ENCODE assay signal across 14 cellular contexts in the genomic region with DNA sequence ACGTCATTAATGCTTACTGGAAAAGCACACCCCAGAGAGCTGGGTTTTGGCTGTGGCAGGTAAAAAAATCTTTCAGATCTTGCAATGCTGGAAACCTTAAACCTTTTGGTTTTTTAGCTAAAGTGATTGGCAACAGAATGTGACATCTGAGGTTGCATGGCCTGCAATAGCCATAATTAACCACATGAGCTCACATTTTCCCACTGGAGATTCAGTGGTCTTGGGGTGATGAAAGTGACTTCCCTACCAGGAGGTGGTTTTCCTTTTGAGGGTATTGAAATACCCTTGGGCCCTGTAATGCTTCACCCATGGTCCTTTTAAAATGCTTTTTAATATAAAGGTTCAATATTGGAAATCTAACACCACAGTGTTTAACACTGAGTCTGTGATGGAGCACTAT.
A peak's percentile ranks its signal among the peaks of the same experiment; 100 is the strongest.
DNase-seq lines count a peak whose midpoint lies in the region; TF ChIP-seq lines count a peak whose summit lies in the region.
"Had no signal": no experiment of that assay in that cellular context is flagged by ENCODE, and none has a peak within 500 bp of the region (broad histone marks: within the 10 kb centered on the region; RNA-seq: fewer than 3 reads in every experiment).

No MANE protein-coding gene starts in this region.

- H3K9me3 ChIP-seq in BE2C, result no peaks in the 10 kb centered on the region
- peaks cover 8 to 20% (median 12%) of the 10 kb centered on the region in 11 experiments; a peak in 21 of 22 replicates for H3K9me3 ChIP-seq in BLaER1 treated with 17β-estradiol and CSF1 and Interleukin-3, amounts not matched to agents 10 nM and 100 nM (replicated peaks in 1 of 11)
- H3K9me3 ChIP-seq in prostate gland, result no peaks in the 10 kb centered on the region
- H3K9me3 ChIP-seq: A549 had no signal

- H3K27me3 ChIP-seq in BE2C (no peaks in the 10 kb centered on the region), brain microvascular endothelial cell (replicated peaks) (no peaks in the 10 kb centered on the region), prostate gland (replicated peaks; ENCODE audit: insufficient read depth) (no peaks in the 10 kb centered on the region)
- H3K27me3 ChIP-seq in BLaER1 treated with 17β-estradiol and CSF1 and Interleukin-3, amounts not matched to agents 10 nM and 100 nM, result no peaks in the 10 kb centered on the region

- H3K9ac ChIP-seq in BLaER1 treated with 17β-estradiol and CSF1 and Interleukin-3, amounts not matched to agents 10 nM and 100 nM, result no peak overlapping the region
- H3K9ac ChIP-seq: GM23248 had no signal

- no peaks in the 10 kb centered on the region for H3K36me3 ChIP-seq in BE2C
- peaks cover 25 to 73% (median 39%) of the 10 kb centered on the region in 11 experiments for H3K36me3 ChIP-seq in BLaER1 treated with 17β-estradiol and CSF1 and Interleukin-3, amounts not matched to agents 10 nM and 100 nM
- no peaks in the 10 kb centered on the region for H3K36me3 ChIP-seq in brain microvascular endothelial cell (replicated peaks)
- H3K36me3 ChIP-seq in prostate gland, result no peaks in the 10 kb centered on the region

- TF ChIP-seq POLR2A in prostate gland (IDR thresholded peaks at IDR 0.05), result no peak

- no peak overlapping the region for H3K27ac ChIP-seq in BLaER1 treated with 17β-estradiol and CSF1 and Interleukin-3, amounts not matched to agents 10 nM and 100 nM
- H3K27ac ChIP-seq in brain microvascular endothelial cell (no peak overlapping the region), prostate gland (no peak overlapping the region)
- H3K27ac ChIP-seq: A549, GM23248 had no signal

- H3K4me1 ChIP-seq in BE2C (no peaks in the 10 kb centered on the region), prostate gland (replicated peaks) (no peaks in the 10 kb centered on the region)
- peaks cover 0 to 18% (median 11%) of the 10 kb centered on the region in 10 experiments; a peak in 15 of 20 replicates for H3K4me1 ChIP-seq in BLaER1 treated with 17β-estradiol and CSF1 and Interleukin-3, amounts not matched to agents 10 nM and 100 nM
- H3K4me1 ChIP-seq: A549 had no signal

- in situ Hi-C loops in brain microvascular endothelial cell (cut with HindIII; ENCODE audit: low pct_ligation_motif_present, low sequenced_read_pairs), result no loop called here

- DNase-seq in BE2C (no peak), brain microvascular endothelial cell (no peak), mesothelial cell of epicardium (ENCODE audit: low spot score in 2 of 2, unreplicated experiment in 2 of 2) (no peak), prostate gland (ENCODE audit: low spot score) (no peak), AG08396 (ENCODE audit: low spot score) (no peak)
- no peak for DNase-seq in activated CD4-positive, alpha-beta T cell treated with anti-CD3 and anti-CD28 coated beads for 48 hours
- DNase-seq: C1 segment of cervical spinal cord; Calu3; CD4-positive, alpha-beta T cell; DMS 273 treated with DMSO at 0.1 percent for 48 hours; GM23248 had no signal

- 90% methylated on average over 1 of the region's 1 CpG for WGBS in prostate gland

- no peak overlapping the region for H3K4me3 Mint-ChIP-seq in mesothelial cell of epicardium
- H3K4me3 Mint-ChIP-seq: CD4-positive, alpha-beta T cell had no signal

- H3K4me3 ChIP-seq in BE2C (ENCODE audit: low read depth, low read length), result no peak overlapping the region
- H3K4me3 ChIP-seq in BLaER1 treated with 17β-estradiol and CSF1 and Interleukin-3, amounts not matched to agents 10 nM and 100 nM, result no peak overlapping the region
- H3K4me3 ChIP-seq in brain microvascular endothelial cell (ENCODE audit: low read depth, low read length), result no peak overlapping the region
- no peak overlapping the region for H3K4me3 ChIP-seq in prostate gland
- H3K4me3 ChIP-seq: A549, GM12878, GM23248 had no signal

- no peaks in the 10 kb centered on the region for H3K27me3 Mint-ChIP-seq in mesothelial cell of epicardium (ENCODE audit: low read depth)
- H3K27me3 Mint-ChIP-seq: CD4-positive, alpha-beta T cell had no signal

- H3K27ac Mint-ChIP-seq in mesothelial cell of epicardium, result no peak overlapping the region
- H3K27ac Mint-ChIP-seq: CD4-positive, alpha-beta T cell had no signal

- no peaks in the 10 kb centered on the region; a peak in 1 of 22 replicates for H4K20me1 ChIP-seq in BLaER1 treated with 17β-estradiol and CSF1 and Interleukin-3, amounts not matched to agents 10 nM and 100 nM

- TF ChIP-seq CTCF in BE2C (IDR thresholded peaks at IDR 0.05; ENCODE audit: low read depth, low read length) (peak; percentile 14; the same call in 1 of the 2 replicates), brain microvascular endothelial cell (IDR thresholded peaks at IDR 0.05; ENCODE audit: low read depth, low read length, missing control alignments) (peak; percentile 3), mesothelial cell of epicardium (IDR thresholded peaks at IDR 0.05; ENCODE audit: unreplicated experiment) (peak; percentile 17), prostate gland (IDR thresholded peaks at IDR 0.05) (no peak)

- H3K4me2 ChIP-seq in BLaER1 treated with 17β-estradiol and CSF1 and Interleukin-3, amounts not matched to agents 10 nM and 100 nM, result peak overlapping the region in 8 of 11 experiments; percentile 20 to 71 (median 62); a peak in 15 of 22 replicates
- H3K4me2 ChIP-seq: A549 had no signal

- H3K4me1 Mint-ChIP-seq in mesothelial cell of epicardium, result peaks cover 4% of the 10 kb centered on the region

- intact Hi-C loops in prostate gland (cut with DNase I), result no loop called here

- peaks cover 26% of the 10 kb centered on the region for H3K36me3 Mint-ChIP-seq in mesothelial cell of epicardium

- H3K9me3 Mint-ChIP-seq in mesothelial cell of epicardium, result peaks cover 18% of the 10 kb centered on the region

Comparison
In these comparisons a context has a peak if more than half of its experiments do, and no peak if none do; other contexts are left out.
1. CTCF ChIP-seq: peak in BE2C (single experiment), brain microvascular endothelial cell (single experiment) and mesothelial cell of epicardium (single experiment); none in prostate gland (0 of 4).